ENCODE assay signal across 8 cellular contexts in genomic region chr1:84997667-84998600, GRCh38. TPM values are rescaled to one million over a fixed set of nuclear protein-coding genes. Genes with fewer than 3 reads are reported as not detected.
DNase-seq lines count a peak whose midpoint lies in the region; ATAC-seq and TF ChIP-seq lines count a peak whose summit lies in the region.

No MANE protein-coding gene starts in this region.

- H3K4me3 ChIP-seq in GM06990 (replicated peaks; ENCODE audit: low read depth, low read length) (peak overlapping the region; percentile 94), IMR-90 (ENCODE audit: insufficient read depth, low read depth, low read length) (peak overlapping the region; percentile 8; the same call in 1 of the 2 replicates), iPS DF 6.9 (ENCODE audit: low read length) (peak overlapping the region; percentile 66), skeletal muscle satellite cell (ENCODE audit: low read length) (peak overlapping the region; percentile 76)

- peaks cover 14% of the 10 kb centered on the region for H3K36me3 Mint-ChIP-seq in activated naive CD8-positive, alpha-beta T cell treated with anti-CD3 and anti-CD28 coated beads, Interleukin-2, amount 10 ng/mL, durations not matched to agents 7 days and 5 days

- no peak overlapping the region for H3K14ac ChIP-seq in IMR-90 (replicated peaks; ENCODE audit: low read depth, low read length)

- no peak for TF ChIP-seq RAD21 in IMR-90 (IDR thresholded peaks at IDR 0.05; ENCODE audit: low read length)

- H3K9me3 Mint-ChIP-seq in activated naive CD8-positive, alpha-beta T cell treated with anti-CD3 and anti-CD28 coated beads, Interleukin-2, amount 10 ng/mL, durations not matched to agents 7 days and 5 days: no peaks in the 10 kb centered on the region

- no peak overlapping the region for H3K18ac ChIP-seq in IMR-90 (ENCODE audit: low read depth, low read length)

- no peak overlapping the region for H2BK120ac ChIP-seq in IMR-90 (ENCODE audit: low read depth, low read length)

- no peak overlapping the region for H4K91ac ChIP-seq in IMR-90 (ENCODE audit: insufficient read depth, low read depth, low read length)

- DNase-seq in GM06990 (ENCODE audit: extremely low read depth, insufficient read length): peak; percentile 57
- DNase-seq in IMR-90: peak; percentile 1
- no peak for DNase-seq in activated naive CD8-positive, alpha-beta T cell treated with anti-CD3 and anti-CD28 coated beads, Interleukin-2, amount 10 ng/mL, durations not matched to agents 7 days and 5 days
- DNase-seq in iPS DF 6.9 (ENCODE audit: low read depth, low spot score): no peak
- no peak for DNase-seq in RKO (ENCODE audit: low spot score)

- H2AK9ac ChIP-seq in IMR-90 (replicated peaks; ENCODE audit: low read depth, low read length, poor library complexity): no peak overlapping the region

- no peak for TF ChIP-seq POLR2A in IMR-90 (IDR thresholded peaks at IDR 0.05; ENCODE audit: low read depth, low read length)

- H3K27me3 Mint-ChIP-seq in activated naive CD8-positive, alpha-beta T cell treated with anti-CD3 and anti-CD28 coated beads, Interleukin-2, amount 10 ng/mL, durations not matched to agents 7 days and 5 days: peaks cover 20% of the 10 kb centered on the region

- H3K4me3 Mint-ChIP-seq in activated naive CD8-positive, alpha-beta T cell treated with anti-CD3 and anti-CD28 coated beads, Interleukin-2, amount 10 ng/mL, durations not matched to agents 7 days and 5 days: peak overlapping the region; percentile 86

- no peak overlapping the region for H3K23ac ChIP-seq in IMR-90 (ENCODE audit: low read depth, low read length)

- POLR2A ChIA-PET in IMR-90 (lab: Charles Lee; ENCODE audit: unreplicated experiment): no interaction called here
- POLR2A ChIA-PET in activated naive CD8-positive, alpha-beta T cell treated with anti-CD3 and anti-CD28 coated beads, Interleukin-2, amount 10 ng/mL, durations not matched to agents 7 days and 5 days (lab: Charles Lee): interaction anchor here (0.8 to 2.0 kb wide), 2 partner anchors 30 to 53 kb away, joined by 3 to 4 read pairs; no protein-coding TSS in a partner anchor

- intact Hi-C loops in IMR-90 (cut with micrococcal nuclease): no loop called here

- ATAC-seq in IMR-90 (ENCODE audit: low read depth) (peak; percentile 56), GM18498 (IDR thresholded peaks at IDR 0.05; ENCODE audit: unreplicated experiment) (no peak), GM18517 (IDR thresholded peaks at IDR 0.05; ENCODE audit: unreplicated experiment) (no peak)
- ATAC-seq in activated naive CD8-positive, alpha-beta T cell treated with anti-CD3 and anti-CD28 coated beads, Interleukin-2, amount 10 ng/mL, durations not matched to agents 7 days and 5 days (ENCODE audit: low read depth): no peak

- peak overlapping the region; percentile 71 for H3K27ac Mint-ChIP-seq in activated naive CD8-positive, alpha-beta T cell treated with anti-CD3 and anti-CD28 coated beads, Interleukin-2, amount 10 ng/mL, durations not matched to agents 7 days and 5 days

- peak overlapping the region; percentile 76 for H3K4me2 ChIP-seq in IMR-90 (ENCODE audit: low read depth, low read length)
- peak overlapping the region; percentile 91 for H3K4me2 ChIP-seq in skeletal muscle satellite cell (ENCODE audit: low read length)

- peaks cover 31% of the 10 kb centered on the region for H3K4me1 Mint-ChIP-seq in activated naive CD8-positive, alpha-beta T cell treated with anti-CD3 and anti-CD28 coated beads, Interleukin-2, amount 10 ng/mL, durations not matched to agents 7 days and 5 days

- H3K56ac ChIP-seq in IMR-90 (ENCODE audit: extremely low read depth, insufficient read depth, low read length): no peak overlapping the region

- TF ChIP-seq CTCF in GM06990 (IDR thresholded peaks at IDR 0.05; ENCODE audit: insufficient read depth, low read length, poor library complexity, severe bottlenecking) (no peak), IMR-90 (conservative IDR thresholded peaks at IDR 0.05; ENCODE audit: low read depth, low read length) (no peak)

- no peak overlapping the region for H3K27ac ChIP-seq in IMR-90 (ENCODE audit: insufficient read depth, low read length)
- no peak overlapping the region for H3K27ac ChIP-seq in iPS DF 6.9 (ENCODE audit: low read length)

- no peaks in the 10 kb centered on the region for H3K27me3 ChIP-seq in GM06990 (replicated peaks; ENCODE audit: control insufficient read depth, insufficient read depth, low read length)
- H3K27me3 ChIP-seq in IMR-90 (ENCODE audit: control insufficient read depth, insufficient read depth, low read length): peaks cover 57% of the 10 kb centered on the region
- peaks cover 22% of the 10 kb centered on the region for H3K27me3 ChIP-seq in iPS DF 6.9 (ENCODE audit: control insufficient read depth, insufficient read depth, low read length)
- H3K27me3 ChIP-seq in skeletal muscle satellite cell (ENCODE audit: control insufficient read depth, insufficient read depth, low read length): peaks cover 70% of the 10 kb centered on the region

- H3K79me1 ChIP-seq in IMR-90 (ENCODE audit: low read depth in 1 of 2, low read length in 2 of 2): no peaks in the 10 kb centered on the region

- CTCF ChIA-PET in IMR-90 (lab: Yijun Ruan, JAX): no interaction called here

- no peaks in the 10 kb centered on the region for H3K9me1 ChIP-seq in IMR-90 (ENCODE audit: insufficient read depth, low read length)

- peak overlapping the region; percentile 77 for H2AFZ ChIP-seq in IMR-90 (replicated peaks; ENCODE audit: low read length, poor library complexity)

- WGBS in IMR-90 (ENCODE audit: extremely low coverage in 2 of 2, insufficient read length in 1 of 2), 2 experiments: 1% methylated on average over 21 of the region's 58 CpGs; no CpG with 5 or more reads in 1 of the 2 experiments
- no CpG with 5 or more reads among the region's 58 CpGs for WGBS in iPS DF 6.9 (ENCODE audit: insufficient coverage, insufficient read length)

- H4K5ac ChIP-seq in IMR-90 (ENCODE audit: low read depth, low read length): no peak overlapping the region

- H2BK20ac ChIP-seq in IMR-90 (ENCODE audit: low read depth, low read length): no peak overlapping the region

- H4K20me1 ChIP-seq in IMR-90 (ENCODE audit: insufficient read depth, low read length): no peaks in the 10 kb centered on the region

- H4K8ac ChIP-seq in IMR-90 (ENCODE audit: low read depth in 2 of 2, low read length in 2 of 2): no peak overlapping the region

- in situ Hi-C loops in IMR-90 (cut with MboI; ENCODE audit: low sequenced_read_pairs): no loop called here

- H3K4me1 ChIP-seq in IMR-90 (ENCODE audit: control insufficient read depth, insufficient read depth, low read length) (peaks cover 2% of the 10 kb centered on the region; the same call in 1 of the 2 replicates), iPS DF 6.9 (ENCODE audit: control insufficient read depth, insufficient read depth, low read length) (peaks cover 3% of the 10 kb centered on the region; the same call in 1 of the 2 replicates), skeletal muscle satellite cell (ENCODE audit: control insufficient read depth, insufficient read depth, low read length) (peaks cover 17% of the 10 kb centered on the region)

- H2BK15ac ChIP-seq in IMR-90 (ENCODE audit: low read depth, low read length): no peak overlapping the region

- dilution Hi-C loops in IMR-90 (cut with HindIII; ENCODE audit: low sequenced_read_pairs, unreplicated experiment): no loop called here

- H2BK5ac ChIP-seq in IMR-90 (ENCODE audit: low read depth, low read length, poor library complexity, severe bottlenecking): no peak overlapping the region

- no TSS peak for BruUV-seq in IMR-90 (replicated peaks; lab: Mats Ljungman, UMichigan)

- H3K9me3 ChIP-seq in IMR-90 (ENCODE audit: control insufficient read depth, insufficient read depth, low read length) (peaks cover 1% of the 10 kb centered on the region; the same call in 1 of the 2 replicates), iPS DF 6.9 (ENCODE audit: control insufficient read depth, insufficient read depth, low read length) (no peaks in the 10 kb centered on the region), skeletal muscle satellite cell (replicated peaks; ENCODE audit: low read length) (no peaks in the 10 kb centered on the region)

- H3K9ac ChIP-seq in IMR-90 (ENCODE audit: low read depth, low read length) (no peak overlapping the region), skeletal muscle satellite cell (ENCODE audit: low read depth, low read length) (no peak overlapping the region)

- H3K4ac ChIP-seq in IMR-90 (ENCODE audit: low read depth, low read length): no peak overlapping the region

- H3K36me3 ChIP-seq in GM06990 (ENCODE audit: control insufficient read depth, insufficient read depth, low read length) (no peaks in the 10 kb centered on the region), IMR-90 (ENCODE audit: control insufficient read depth, insufficient read depth, low read length) (no peaks in the 10 kb centered on the region), iPS DF 6.9 (ENCODE audit: control insufficient read depth, insufficient read depth, low read length) (no peaks in the 10 kb centered on the region; the same call in 1 of the 2 replicates), skeletal muscle satellite cell (ENCODE audit: insufficient read depth, low read length) (no peaks in the 10 kb centered on the region)

- no peak overlapping the region for H2AK5ac ChIP-seq in IMR-90 (ENCODE audit: low read depth, low read length)

RNA-seq across cellular contexts. Expression of gene MCOLN2, which starts 1.0 kb away (rescaled TPM):
- total RNA-seq in IMR-90 (2012; rRNA removed): 0.54 and 1.1 TPM in 2 replicates
- polyA plus RNA-seq in IMR-90 (2012; rRNA removed): 0.27 and 0.43 TPM in 2 replicates
- polyA plus RNA-seq in IMR-90 (2012; cell fraction: cytosol; rRNA removed): 0.08 and 0.11 TPM in 2 replicates
- 0.24 and 1.5 TPM in 2 replicates for polyA plus RNA-seq in IMR-90 (2012; cell fraction: nucleus; rRNA removed; ENCODE audit: low replicate concordance)
- 10 to 100 TPM; 18.8 to 19.9 TPM for total RNA-seq in activated naive CD8-positive, alpha-beta T cell treated with anti-CD3 and anti-CD28 coated beads, Interleukin-2, amount 10 ng/mL, durations not matched to agents 7 days and 5 days
- 0.51 and 2.0 TPM in 2 replicates for total RNA-seq in skeletal muscle satellite cell (2012; rRNA removed)

RNA-seq across cellular contexts. Expression of gene MCOLN3, which starts 50.4 kb away (rescaled TPM):
- not detected in 2 replicates for total RNA-seq in IMR-90 (2012; rRNA removed)
- polyA plus RNA-seq in IMR-90 (2012; rRNA removed): 0.03 TPM in 1 of 2 replicates, not detected in the other
- polyA plus RNA-seq in IMR-90 (2012; cell fraction: cytosol; rRNA removed): not detected in 2 replicates
- 0.02 and 0.22 TPM in 2 replicates for polyA plus RNA-seq in IMR-90 (2012; cell fraction: nucleus; rRNA removed; ENCODE audit: low replicate concordance)
- total RNA-seq in activated naive CD8-positive, alpha-beta T cell treated with anti-CD3 and anti-CD28 coated beads, Interleukin-2, amount 10 ng/mL, durations not matched to agents 7 days and 5 days: 1 to 10 TPM; 2.1 to 2.2 TPM
- total RNA-seq in skeletal muscle satellite cell (2012; rRNA removed): 1.7 and 2.8 TPM in 2 replicates

Comparison
In these comparisons a context has a peak if more than half of its experiments do, and no peak if none do; other contexts are left out.
1. DNase-seq: peak in GM06990 (single experiment) and IMR-90 (single experiment); none in activated naive CD8-positive, alpha-beta T cell treated with anti-CD3 and anti-CD28 coated beads, Interleukin-2, amount 10 ng/mL, durations not matched to agents 7 days and 5 days (single experiment), iPS DF 6.9 (single experiment) and RKO (single experiment).
2. H3K4me3 ChIP-seq: peak in every context shown above with its lines; median percentile 94 in GM06990; 76 in skeletal muscle satellite cell; 66 in iPS DF 6.9; 8 in IMR-90.